In the genomic region with DNA sequence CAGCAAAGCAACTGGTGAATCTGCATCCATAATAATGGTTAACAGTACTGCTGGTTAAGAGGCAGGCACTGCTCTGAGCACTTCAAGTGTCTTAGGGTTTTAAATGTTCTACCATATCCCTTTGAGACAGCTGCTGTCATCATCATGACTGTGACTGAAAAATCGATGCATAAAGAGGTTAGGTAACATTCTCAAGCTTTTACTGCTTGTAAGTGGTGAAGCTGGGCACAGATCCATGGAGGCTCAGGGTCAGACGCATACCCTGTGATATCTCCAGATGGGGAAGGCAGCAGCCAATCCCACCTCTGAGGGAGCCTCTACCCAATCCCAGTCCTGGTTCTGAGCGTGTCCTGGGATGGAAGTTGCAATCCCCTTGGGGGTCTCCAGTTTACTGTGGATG, we compare ENCODE assay signal across 15 cellular contexts. TPM values are rescaled to one million over a fixed set of nuclear protein-coding genes. Genes with fewer than 3 reads are reported as not detected.
"Had no signal": no experiment of that assay in that cellular context is flagged by ENCODE, and none has a peak within 500 bp of the region (broad histone marks: within the 10 kb centered on the region; RNA-seq: fewer than 3 reads in every experiment).

No MANE protein-coding gene starts in this region.

- H3K36me3 ChIP-seq: cardiac muscle cell, thoracic aorta had no signal

- FAIRE-seq: colon had no signal

- H3K4me3 ChIP-seq: cardiac muscle cell, psoas muscle, thoracic aorta had no signal

- H3K4me1 ChIP-seq: foreskin keratinocyte, psoas muscle had no signal

- H3K27ac ChIP-seq: cardiac muscle cell, psoas muscle, thoracic aorta, VCaP had no signal

- H3K9me3 ChIP-seq: psoas muscle, thoracic aorta had no signal

- DNase-seq: activated CD4-positive, alpha-beta memory T cell treated with anti-CD3 and anti-CD28 coated beads, Interleukin-2, amount 10 ng/mL, durations not matched to agents 7 days and 5 days; activated CD4-positive, alpha-beta T cell treated with anti-CD3 and anti-CD28 coated beads for 36 hours; activated gamma-delta T cell; activated T-cell treated with anti-CD3 and anti-CD28 coated beads, Interleukin-2, amount 50 U/mL, for 48 hours; aorta; head of caudate nucleus; psoas muscle; stimulated activated CD4-positive, alpha-beta T cell treated with anti-CD3 and anti-CD28 coated beads, Interleukin-4, amount 100 ng/mL, for 1 hour; stimulated activated CD8-positive, alpha-beta memory T cell treated with anti-CD3 and anti-CD28 coated beads, Interleukin-4, amount 100 ng/mL, for 48 hours had no signal

- H3K27me3 ChIP-seq: cardiac muscle cell, foreskin keratinocyte had no signal

RNA-seq across cellular contexts. Expression of gene SOX9, which starts 57.6 kb away (rescaled TPM):
- total RNA-seq: activated CD4-positive, alpha-beta memory T cell treated with anti-CD3 and anti-CD28 coated beads, Interleukin-2, amount 10 ng/mL, durations not matched to agents 7 days and 5 days; activated CD4-positive, alpha-beta T cell treated with anti-CD3 and anti-CD28 coated beads for 36 hours; natural killer cell treated with Interleukin-12 subunit alpha and Interleukin-12 subunit beta and Interleukin-15 and Interleukin-18, amount 100 ng/mL, for 72 hours had no signal
